ENCODE assay signal across 8 cellular contexts in the genomic region with DNA sequence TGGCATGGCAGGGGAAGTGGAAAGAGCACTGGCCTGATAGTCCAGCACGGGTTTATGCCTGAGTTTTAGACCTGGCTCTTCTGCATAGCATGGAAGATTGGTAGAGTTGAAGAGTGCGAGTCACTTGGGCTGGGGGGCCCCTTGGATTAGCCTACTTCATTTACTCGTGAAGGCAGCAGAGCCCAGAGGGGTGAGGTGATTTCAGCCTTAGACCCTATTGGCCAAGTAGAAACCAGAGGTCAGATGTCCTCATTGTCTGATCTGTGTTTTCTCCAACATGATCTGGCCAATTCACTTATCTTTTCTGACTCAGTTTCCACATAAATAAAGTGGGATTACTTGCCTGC. TPM values are rescaled to one million over a fixed set of nuclear protein-coding genes. Genes with fewer than 3 reads are reported as not detected.
A peak's percentile ranks its signal among the peaks of the same experiment; 100 is the strongest.
DNase-seq lines count a peak whose midpoint lies in the region; ATAC-seq, FAIRE-seq and TF ChIP-seq lines count a peak whose summit lies in the region.

No MANE protein-coding gene starts in this region.

- no peaks in the 10 kb centered on the region for H3K27me3 ChIP-seq in Loucy (ENCODE audit: insufficient read depth, low read length, poor library complexity, severe bottlenecking)
- H3K27me3 ChIP-seq in H1 (replicated peaks in 1 of 4; ENCODE audit: control insufficient read depth in 3 of 4, extremely low read depth in 1 of 4, insufficient read depth in 3 of 4, low read length in 3 of 4): no peaks in the 10 kb centered on the region
- H3K27me3 ChIP-seq in neural cell (ENCODE audit: insufficient read depth, low read depth, low read length): peaks cover 18% of the 10 kb centered on the region

- peaks cover 16% of the 10 kb centered on the region; the same call in 1 of the 2 replicates for H3K79me1 ChIP-seq in H1 (ENCODE audit: low read depth, low read length)

- H3K79me2 ChIP-seq in Loucy (ENCODE audit: insufficient read depth, low read length): peaks cover 57% of the 10 kb centered on the region
- peaks cover 21 to 63% of the 10 kb centered on the region in 2 experiments for H3K79me2 ChIP-seq in H1 (ENCODE audit: control insufficient read depth in 1 of 2, insufficient read depth in 2 of 2, low read length in 2 of 2)
- peaks cover 26% of the 10 kb centered on the region for H3K79me2 ChIP-seq in neural cell (replicated peaks; ENCODE audit: insufficient read depth, low read length)

- no peak overlapping the region for H2BK20ac ChIP-seq in H1 (ENCODE audit: low read length)

- no peak for ATAC-seq in activated CD4-positive, CD25-positive, alpha-beta regulatory T cell treated with anti-CD3 and anti-CD28 coated beads, Interleukin-2, amount 50 U/mL, for 24 hours

- H2AK5ac ChIP-seq in H1 (ENCODE audit: low read depth, low read length): peak overlapping the region; percentile 1; the same call in 1 of the 2 replicates

- H3K36me3 ChIP-seq in Loucy (ENCODE audit: insufficient read depth, low read length) (no peaks in the 10 kb centered on the region), H1 (ENCODE audit: control insufficient read depth in 2 of 4, insufficient read depth in 4 of 4, low read length in 3 of 4) (peaks cover 0 to 6% (median 0%) of the 10 kb centered on the region in 4 experiments; a peak in 1 of 8 replicates), neural cell (ENCODE audit: insufficient read depth, low read length) (no peaks in the 10 kb centered on the region)

- H2BK12ac ChIP-seq in H1 (ENCODE audit: low read depth, low read length): 0 out of 2 replicates have a peak overlapping the region, but pooled peaks have one; percentile 0

- POLR2A ChIA-PET in AG04449 (lab: Yijun Ruan, JAX): no interaction called here
- POLR2A ChIA-PET in H1 (lab: Charles Lee; ENCODE audit: partially characterized antibody): interaction anchor here (1.1 to 7.8 kb wide), 5 partner anchors 10 to 202 kb away, joined by 3 to 102 read pairs (median 3); a partner anchor contains a TSS

- H3K4me3 ChIP-seq in AG04449 (ENCODE audit: low read depth, low read length) (peak overlapping the region; percentile 78), Loucy (ENCODE audit: low read length, poor library complexity, severe bottlenecking) (peak overlapping the region; percentile 76), H1 (ENCODE audit: extremely low read depth in 1 of 4, insufficient read depth in 2 of 4, low read depth in 3 of 4, low read length in 4 of 4) (peak overlapping the region; percentile 66 to 89 (median 79); a peak in 6 of 8 replicates), neural cell (ENCODE audit: low read length) (peak overlapping the region; percentile 86)

- no peak for FAIRE-seq in H1 (lab: Jason Lieb, UNC)

- intact Hi-C loops in posterior cingulate gyrus (cut with DNase I): loop anchor here (5.0 kb wide), 1 partner anchor 56 kb away; no protein-coding TSS in a partner anchor

- peak overlapping the region; percentile 89 for H3K9ac ChIP-seq in Loucy (ENCODE audit: low read depth, low read length, poor library complexity, severe bottlenecking)
- H3K9ac ChIP-seq in H1 (replicated peaks in 1 of 4; ENCODE audit: extremely low read depth in 1 of 4, low read depth in 3 of 4, low read length in 3 of 4): no peak overlapping the region
- H3K9ac ChIP-seq in neural cell (ENCODE audit: low read length): no peak overlapping the region

- H3K14ac ChIP-seq in H1 (ENCODE audit: insufficient read length): no peak overlapping the region

- TF ChIP-seq CTCF in AG04449 (IDR thresholded peaks at IDR 0.05; ENCODE audit: insufficient read depth, low read length, missing control alignments) (no peak), Loucy (conservative IDR thresholded peaks at IDR 0.05; ENCODE audit: low read length) (no peak), H1 (IDR thresholded peaks at IDR 0.05; ENCODE audit: control extremely low read depth in 1 of 3, insufficient read depth in 1 of 3, low read depth in 1 of 3, low read length in 3 of 3) (no peak), neural cell (IDR thresholded peaks at IDR 0.05; ENCODE audit: poor library complexity, severe bottlenecking) (no peak)

- H3K4ac ChIP-seq in H1 (replicated peaks; ENCODE audit: insufficient read length, low read depth, low read length): no peak overlapping the region

- H3K4me2 ChIP-seq in Loucy (ENCODE audit: low read depth, low read length, poor library complexity, severe bottlenecking): peak overlapping the region; percentile 96
- peak overlapping the region; percentile 94 to 96 for H3K4me2 ChIP-seq in H1 (ENCODE audit: insufficient read depth in 1 of 2, low read depth in 2 of 2, low read length in 2 of 2)
- H3K4me2 ChIP-seq in neural cell (ENCODE audit: low read length): no peak overlapping the region

- no peak overlapping the region for H2BK5ac ChIP-seq in H1 (ENCODE audit: low read depth, low read length)

- no peaks in the 10 kb centered on the region for H3K9me2 ChIP-seq in Loucy (replicated peaks; ENCODE audit: low read depth, low read length)
- no peaks in the 10 kb centered on the region for H3K9me2 ChIP-seq in neural cell (ENCODE audit: insufficient read depth, low read length)

- H4K91ac ChIP-seq in H1 (replicated peaks; ENCODE audit: insufficient read length, low read length): no peak overlapping the region

- TF ChIP-seq RAD21 in H1 (IDR thresholded peaks at IDR 0.05 in 1 of 2, conservative IDR thresholded peaks at IDR 0.05 in 1 of 2; ENCODE audit: low read depth in 2 of 2, low read length in 2 of 2) (no peak), neural cell (conservative IDR thresholded peaks at IDR 0.05) (no peak)

- peak overlapping the region; percentile 25 for H2BK120ac ChIP-seq in H1 (replicated peaks; ENCODE audit: low read depth, low read length)

- no peaks in the 10 kb centered on the region for H4K20me1 ChIP-seq in Loucy (ENCODE audit: insufficient read depth, low read length, poor library complexity, severe bottlenecking)
- peaks cover 9 to 14% of the 10 kb centered on the region in 2 experiments for H4K20me1 ChIP-seq in H1 (replicated peaks in 1 of 2; ENCODE audit: control insufficient read depth in 1 of 2, insufficient read depth in 2 of 2, low read length in 2 of 2)
- no peaks in the 10 kb centered on the region for H4K20me1 ChIP-seq in neural cell (ENCODE audit: insufficient read depth)

- H4K8ac ChIP-seq in H1 (ENCODE audit: extremely low read depth, insufficient read depth, low read length): no peak overlapping the region

- DNase-seq in AG04449 (ENCODE audit: low read depth, low spot score) (no peak), H1 (ENCODE audit: low read depth in 1 of 2, low spot score in 2 of 2) (no peak), posterior cingulate gyrus (no peak), epidermal melanocyte (ENCODE audit: insufficient read length, low spot score) (no peak)
- DNase-seq in stimulated activated CD4-positive, alpha-beta T cell treated with anti-CD3 and anti-CD28 coated beads, Interleukin-4, amount 100 ng/mL, for 1 hour: no peak

- no peak overlapping the region for H3K23ac ChIP-seq in H1 (ENCODE audit: insufficient read length)

- no peak overlapping the region for H3K56ac ChIP-seq in H1 (replicated peaks; ENCODE audit: insufficient read length, low read depth, low read length)

- TF ChIP-seq EP300 in H1 (IDR thresholded peaks at IDR 0.05; ENCODE audit: borderline replicate concordance in 1 of 2, low read depth in 2 of 2, low read length in 2 of 2): no peak
- TF ChIP-seq EP300 in neural cell (conservative IDR thresholded peaks at IDR 0.05; ENCODE audit: poor library complexity, severe bottlenecking): no peak

- H3K9me3 ChIP-seq in Loucy (ENCODE audit: insufficient read depth, low read depth, low read length) (no peaks in the 10 kb centered on the region), H1 (ENCODE audit: insufficient read depth in 2 of 2, low read depth in 1 of 2, low read length in 1 of 2) (no peaks in the 10 kb centered on the region), neural cell (ENCODE audit: low read length) (peaks cover under 1% of the 10 kb centered on the region)

- peaks cover 21% of the 10 kb centered on the region for H3K23me2 ChIP-seq in H1 (ENCODE audit: low read depth, low read length)

- CTCF ChIA-PET in AG04449 (lab: Yijun Ruan, JAX) (interaction anchor here (0.9 to 2.4 kb wide), 5 partner anchors 8 to 59 kb away, joined by 3 to 9 read pairs (median 3); no protein-coding TSS in a partner anchor), H1 (lab: Charles Lee; ENCODE audit: partially characterized antibody) (interaction anchor here (0.6 to 9.3 kb wide), 10 partner anchors 9 to 107 kb away, joined by 3 to 74 read pairs (median 6); no protein-coding TSS in a partner anchor)

- H3K27ac ChIP-seq in H1 (ENCODE audit: low read depth, low read length) (no peak overlapping the region), neural cell (ENCODE audit: low read length) (no peak overlapping the region)

- H3F3A ChIP-seq in Loucy (ENCODE audit: low read depth) (peaks cover 10% of the 10 kb centered on the region; the same call in 1 of the 2 replicates), neural cell (ENCODE audit: insufficient read depth, low read length, poor library complexity, severe bottlenecking) (no peaks in the 10 kb centered on the region)

- peaks cover 68% of the 10 kb centered on the region for H3K4me1 ChIP-seq in Loucy (ENCODE audit: insufficient read depth, low read length, poor library complexity, severe bottlenecking)
- H3K4me1 ChIP-seq in H1 (replicated peaks in 1 of 4; ENCODE audit: control insufficient read depth in 3 of 4, insufficient read depth in 4 of 4, low read length in 3 of 4): peaks cover 27 to 54% (median 41%) of the 10 kb centered on the region in 4 experiments

- H2BK15ac ChIP-seq in H1 (ENCODE audit: low read length): 0 out of 2 replicates have a peak overlapping the region, but pooled peaks have one; percentile 73

- H2AFZ ChIP-seq in Loucy (ENCODE audit: low read length): no peak overlapping the region
- no peak overlapping the region for H2AFZ ChIP-seq in H1 (ENCODE audit: low read length)
- no peak overlapping the region for H2AFZ ChIP-seq in neural cell (ENCODE audit: low read depth, low read length)

- TF ChIP-seq POLR2A in H1 (IDR thresholded peaks at IDR 0.05; ENCODE audit: control extremely low read depth in 1 of 2, low read depth in 2 of 2, low read length in 2 of 2): no peak

- 29% methylated on average over 3 of the region's 3 CpGs; no CpG with 5 or more reads in 1 of the 2 experiments for WGBS in H1 (ENCODE audit: extremely low coverage in 1 of 2, insufficient coverage in 1 of 2, insufficient read length in 1 of 2, insufficient replicate concordance in 2 of 2, low coverage in 1 of 2, low lambda C conversion rate in 2 of 2, missing lambda C conversion rate in 1 of 2), 2 experiments

- H3K18ac ChIP-seq in H1 (ENCODE audit: extremely low read depth, low read length): peak overlapping the region; percentile 76

- no peak overlapping the region for H4K5ac ChIP-seq in H1 (ENCODE audit: insufficient read length, low read depth, low read length)

RNA-seq across cellular contexts. Expression of a gene that starts 1.9 kb away (rescaled TPM):
- total RNA-seq in H1 (2021; fragmentation: NEBNext Ultra II Directional; extraction: Animal tissue kit (Norgen Biotek cat#: 25700)): 89.1 and 90.6 TPM in 2 replicates
- polyA plus RNA-seq in H1 (2011; rRNA removed) (43.4 and 52.2 TPM in 2 replicates), neural cell (15.8 and 27.3 TPM in 2 replicates)
- polyA plus RNA-seq in H1 (2011; cell fraction: cytosol; rRNA removed): 47.9 TPM
- 122 TPM for polyA plus RNA-seq in H1 (2011; cell fraction: nucleus; rRNA removed)
- 38.4 to 58.9 TPM (median 52.0 TPM) in 4 replicates for polyA plus RNA-seq in H1 (2012, experiment 1 of 2)
- 33.1 TPM for polyA plus RNA-seq in H1 (2012, experiment 2 of 2)
- 25.1 TPM for polyA plus RNA-seq in H1 (2013, experiment 1 of 2)
- 24.3 TPM for polyA plus RNA-seq in H1 (2013, experiment 2 of 2)
- polyA minus RNA-seq in H1 (2011; rRNA and poly(A)+ RNA removed): 67.8 and 88.3 TPM in 2 replicates
- 45.6 TPM for polyA minus RNA-seq in H1 (2011; cell fraction: cytosol; rRNA and poly(A)+ RNA removed)
- polyA minus RNA-seq in H1 (2011; cell fraction: nucleus; rRNA and poly(A)+ RNA removed): 80.2 TPM
- polyA minus RNA-seq in neural cell: 25.6 and 27.3 TPM in 2 replicates
